Comparison of ENCODE assay signal across 13 cellular contexts in genomic region chr6:168960557-168960956, GRCh38.
DNase-seq lines count a peak whose midpoint lies in the region; ATAC-seq and TF ChIP-seq lines count a peak whose summit lies in the region.
"Had no signal": no experiment of that assay in that cellular context is flagged by ENCODE, and none has a peak within 500 bp of the region (broad histone marks: within the 10 kb centered on the region; RNA-seq: fewer than 3 reads in every experiment).

No MANE protein-coding gene starts in this region.

- intact Hi-C loops in Right ventricle myocardium inferior (cut with DNase I), result no loop called here
- intact Hi-C loops in left cardiac atrium (cut with DNase I), result no loop called here
- intact Hi-C loops in heart right ventricle (cut with DNase I), result no loop called here
- intact Hi-C loops in uterus (cut with DNase I; ENCODE audit: low total_unique reads), result no loop called here

- H3K4me1 ChIP-seq in heart right ventricle (peaks cover 0 to 19% (median 5%) of the 10 kb centered on the region in 9 donors), parathyroid adenoma (peaks cover 15% of the 10 kb centered on the region), uterus (no peaks in the 10 kb centered on the region)

- no peak for TF ChIP-seq CTCF in heart right ventricle (IDR thresholded peaks at IDR 0.05)
- TF ChIP-seq CTCF in parathyroid adenoma (IDR thresholded peaks at IDR 0.05), result no peak
- TF ChIP-seq CTCF in uterus (IDR thresholded peaks at IDR 0.05), result no peak
- no peak for TF ChIP-seq CTCF in nephron progenitor cell (IDR thresholded peaks at IDR 0.05)

- peaks cover 0 to 5% (median 0%) of the 10 kb centered on the region in 11 donors for H3K9me3 ChIP-seq in heart right ventricle
- no peaks in the 10 kb centered on the region for H3K9me3 ChIP-seq in parathyroid adenoma (ENCODE audit: control insufficient read depth, low read length)
- no peaks in the 10 kb centered on the region for H3K9me3 ChIP-seq in uterus

- peaks cover 6% of the 10 kb centered on the region for H3K9me3 Mint-ChIP-seq in nephron progenitor cell

- H3K27me3 ChIP-seq in heart right ventricle (peaks cover 0 to 4% (median 0%) of the 10 kb centered on the region in 7 donors), parathyroid adenoma (ENCODE audit: control insufficient read depth, insufficient read depth, low read length) (no peaks in the 10 kb centered on the region), uterus (no peaks in the 10 kb centered on the region)
- H3K27me3 ChIP-seq: BLaER1 treated with 17β-estradiol and CSF1 and Interleukin-3, amounts not matched to agents 10 nM and 100 nM had no signal

- DNase-seq in Right ventricle myocardium inferior (ENCODE audit: missing footprints), result no peak
- DNase-seq in left cardiac atrium, result no peak
- DNase-seq in heart right ventricle, result no peak
- no peak for DNase-seq in uterus
- DNase-seq in iPS-NIHi7 (ENCODE audit: extremely low spot score), result no peak
- no peak for DNase-seq in activated CD4-positive, alpha-beta T cell treated with anti-CD3 and anti-CD28 coated beads, Interleukin-2, amount 50 U/mL, for 1 hour
- DNase-seq in nephron progenitor cell, result no peak
- DNase-seq: CD4-positive, CD25-positive, alpha-beta regulatory T cell; GM23248; H7 had no signal

- H3K27ac ChIP-seq in heart right ventricle (no peak overlapping the region), parathyroid adenoma (no peak overlapping the region), uterus (peak overlapping the region; percentile 17 to 52)
- H3K27ac ChIP-seq: 22Rv1; BLaER1 treated with 17β-estradiol and CSF1 and Interleukin-3, amounts not matched to agents 10 nM and 100 nM; GM23248 had no signal

- H3K4me1 Mint-ChIP-seq in nephron progenitor cell, result peaks cover 12% of the 10 kb centered on the region

- no peak overlapping the region for H3K4me2 ChIP-seq in parathyroid adenoma (ENCODE audit: low read length)

- peak; percentile 72 for ATAC-seq in Right ventricle myocardium inferior
- ATAC-seq in left cardiac atrium, result no peak
- ATAC-seq in heart right ventricle, result peak in 7 of 8 donors; percentile 35 to 87 (median 64)

- peaks cover 4% of the 10 kb centered on the region for H3K27me3 Mint-ChIP-seq in nephron progenitor cell (ENCODE audit: low read depth, poor library complexity)

- H2AFZ ChIP-seq in parathyroid adenoma, result peak overlapping the region; percentile 43
- H2AFZ ChIP-seq: GM23248 had no signal

- H3K4me3 ChIP-seq in heart right ventricle (no peak overlapping the region), parathyroid adenoma (ENCODE audit: low read depth, low read length) (no peak overlapping the region), uterus (no peak overlapping the region)
- H3K4me3 ChIP-seq: BLaER1 treated with 17β-estradiol and CSF1 and Interleukin-3, amounts not matched to agents 10 nM and 100 nM; GM23248 had no signal

- H3K27ac Mint-ChIP-seq in nephron progenitor cell, result no peak overlapping the region
- H3K27ac Mint-ChIP-seq: CD4-positive, CD25-positive, alpha-beta regulatory T cell had no signal

- no peaks in the 10 kb centered on the region for H3K36me3 ChIP-seq in heart right ventricle
- no peaks in the 10 kb centered on the region for H3K36me3 ChIP-seq in parathyroid adenoma (ENCODE audit: control insufficient read depth, insufficient read depth, low read length)
- no peaks in the 10 kb centered on the region for H3K36me3 ChIP-seq in uterus
- H3K36me3 ChIP-seq: BLaER1 treated with 17β-estradiol and CSF1 and Interleukin-3, amounts not matched to agents 10 nM and 100 nM had no signal

- no peak overlapping the region for H3K9ac ChIP-seq in parathyroid adenoma
- H3K9ac ChIP-seq: BLaER1 treated with 17β-estradiol and CSF1 and Interleukin-3, amounts not matched to agents 10 nM and 100 nM; GM23248 had no signal

- TF ChIP-seq POLR2A in uterus (IDR thresholded peaks at IDR 0.05), result no peak

- H3K36me3 Mint-ChIP-seq in nephron progenitor cell (ENCODE audit: low read depth), result no peaks in the 10 kb centered on the region
- H3K36me3 Mint-ChIP-seq: CD4-positive, CD25-positive, alpha-beta regulatory T cell had no signal

- no peaks in the 10 kb centered on the region for H3K79me2 ChIP-seq in parathyroid adenoma

- H3K4me3 Mint-ChIP-seq in nephron progenitor cell, result no peak overlapping the region
- H3K4me3 Mint-ChIP-seq: CD4-positive, CD25-positive, alpha-beta regulatory T cell had no signal

- 25 to 27% methylated on average over 5 of the region's 5 CpGs for WGBS in heart right ventricle, 2 donors

Comparison
In these comparisons a context has a peak if more than half of its experiments do, and no peak if none do; other contexts are left out.
1. ATAC-seq: peak in Right ventricle myocardium inferior (single experiment) and heart right ventricle (7 of 8); none in left cardiac atrium (0 of 2).
2. H3K27ac ChIP-seq: peak in uterus (2 of 2); none in heart right ventricle (0 of 10) and parathyroid adenoma (single experiment).